In genomic region chr15:67063689-67064606, GRCh38 we compare ENCODE assay signal across 1 cellular context.
A peak's percentile ranks its signal among the peaks of the same experiment; 100 is the strongest.
TF ChIP-seq lines count a peak whose summit lies in the region.

No MANE protein-coding gene starts in this region.

TF ChIP-seq in HepG2, 621 proteins besides CTCF, POLR2A, EP300 and RAD21 (continued from another document and continues in another):
- TF ChIP-seq ZNF704 (CRISPR knock-in tag; IDR thresholded peaks at IDR 0.05; ENCODE audit: borderline replicate concordance) (no peak), ZMAT5 (CRISPR knock-in tag; IDR thresholded peaks at IDR 0.05; ENCODE audit: borderline replicate concordance, low read depth) (no peak), ZNF670 (CRISPR knock-in tag; IDR thresholded peaks at IDR 0.05; ENCODE audit: borderline replicate concordance) (no peak), ATRX (CRISPR knock-in tag; IDR thresholded peaks at IDR 0.05; ENCODE audit: borderline replicate concordance) (no peak), ZNF232 (CRISPR knock-in tag; IDR thresholded peaks at IDR 0.05; ENCODE audit: borderline replicate concordance) (0 out of 2 replicates have a peak, but pooled peaks have one; percentile 30), ZNF33A (CRISPR knock-in tag; IDR thresholded peaks at IDR 0.05; ENCODE audit: borderline replicate concordance) (no peak), ZNF335 (CRISPR knock-in tag; IDR thresholded peaks at IDR 0.05) (0 out of 2 replicates have a peak, but pooled peaks have one; percentile 35), HNRNPUL1 (IDR thresholded peaks at IDR 0.05; ENCODE audit: low read depth, low read length) (no peak), HCFC1 (IDR thresholded peaks at IDR 0.05; ENCODE audit: low read depth, low read length) (no peak), NBN (conservative IDR thresholded peaks at IDR 0.05) (no peak), ZFP36 (IDR thresholded peaks at IDR 0.05; ENCODE audit: borderline replicate concordance, low read depth, low read length, partially characterized antibody) (no peak), NFKB2 (CRISPR knock-in tag; IDR thresholded peaks at IDR 0.05; ENCODE audit: borderline replicate concordance) (peak; percentile 60; the same call in 1 of the 2 replicates), ZBTB4 (CRISPR knock-in tag; IDR thresholded peaks at IDR 0.05; ENCODE audit: borderline replicate concordance) (no peak; the same call in 1 of the 2 replicates), ZNF678 (CRISPR knock-in tag; IDR thresholded peaks at IDR 0.05) (no peak), AKNA (CRISPR knock-in tag; IDR thresholded peaks at IDR 0.05; ENCODE audit: borderline replicate concordance) (no peak), MEIS1 (CRISPR knock-in tag; IDR thresholded peaks at IDR 0.05; ENCODE audit: borderline replicate concordance) (peak; percentile 85; the same call in 1 of the 2 replicates), SP1 (IDR thresholded peaks at IDR 0.05) (no peak), SP1 (CRISPR knock-in tag; IDR thresholded peaks at IDR 0.05) (no peak), SP5 (CRISPR knock-in tag; IDR thresholded peaks at IDR 0.05; ENCODE audit: borderline replicate concordance, low read depth) (peak; percentile 61; the same call in 1 of the 2 replicates), ZNF124 (CRISPR knock-in tag; IDR thresholded peaks at IDR 0.05) (peak; percentile 65; the same call in 1 of the 2 replicates), NR2C2 (CRISPR knock-in tag; IDR thresholded peaks at IDR 0.05; ENCODE audit: borderline replicate concordance) (peak; percentile 59; the same call in 1 of the 2 replicates), CENPT (CRISPR knock-in tag; IDR thresholded peaks at IDR 0.05; ENCODE audit: low read depth) (no peak), CSRNP2 (CRISPR knock-in tag; conservative IDR thresholded peaks at IDR 0.05; ENCODE audit: low read depth) (no peak), ZNF687 (CRISPR knock-in tag; IDR thresholded peaks at IDR 0.05) (peak; percentile 75), HNF1B (CRISPR knock-in tag; IDR thresholded peaks at IDR 0.05) (peak; percentile 77), HDAC2 (CRISPR knock-in tag; IDR thresholded peaks at IDR 0.05) (peak; percentile 78; the same call in 1 of the 2 replicates), ZHX1 (CRISPR knock-in tag; IDR thresholded peaks at IDR 0.05; ENCODE audit: low read depth) (peak; percentile 84), TBX2 (CRISPR knock-in tag; IDR thresholded peaks at IDR 0.05; ENCODE audit: borderline replicate concordance) (peak; percentile 68; the same call in 1 of the 2 replicates), TFDP1 (CRISPR knock-in tag; IDR thresholded peaks at IDR 0.05; ENCODE audit: borderline replicate concordance) (peak; percentile 50), ZNF143 (CRISPR knock-in tag; IDR thresholded peaks at IDR 0.05) (no peak; the same call in 1 of the 2 replicates), BHLHE40 (IDR thresholded peaks at IDR 0.05; ENCODE audit: low read length) (peak; percentile 64), MTERF4 (CRISPR knock-in tag; IDR thresholded peaks at IDR 0.05) (peak; percentile 68; the same call in 1 of the 2 replicates), MAFG (CRISPR knock-in tag; IDR thresholded peaks at IDR 0.05) (no peak)
